Comparison of ENCODE assay signal across 11 cellular contexts in the genomic region with DNA sequence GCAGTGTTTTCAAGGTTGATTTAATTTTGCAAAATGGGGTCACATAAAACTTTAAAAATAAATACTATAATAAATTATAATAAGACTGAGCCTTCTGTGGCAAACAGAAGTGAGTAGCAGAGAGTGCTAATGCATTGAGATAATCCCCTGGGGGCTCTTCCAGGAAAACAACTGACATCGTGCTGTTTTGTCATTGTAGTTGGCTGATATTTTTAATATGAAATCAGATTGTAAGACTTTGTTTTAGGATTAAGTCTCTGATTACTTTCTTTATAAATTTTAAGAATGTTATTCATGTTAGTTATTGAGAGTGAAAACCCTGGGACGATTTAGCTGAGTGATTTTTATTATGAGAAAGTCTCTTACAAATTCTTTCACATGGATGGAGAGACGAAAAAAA.
DNase-seq lines count a peak whose midpoint lies in the region; ATAC-seq and TF ChIP-seq lines count a peak whose summit lies in the region.
"Had no signal": no experiment of that assay in that cellular context is flagged by ENCODE, and none has a peak within 500 bp of the region (broad histone marks: within the 10 kb centered on the region; RNA-seq: fewer than 3 reads in every experiment).

No MANE protein-coding gene starts in this region.

- H3K36me3 ChIP-seq in heart left ventricle, result no peaks in the 10 kb centered on the region
- no peaks in the 10 kb centered on the region for H3K36me3 ChIP-seq in upper lobe of left lung
- H3K36me3 ChIP-seq: Peyer's patch had no signal

- H3K4me1 ChIP-seq in heart left ventricle (peaks cover 38 to 100% (median 91%) of the 10 kb centered on the region in 12 donors), upper lobe of left lung (peaks cover 58 to 87% (median 70%) of the 10 kb centered on the region in 4 donors)

- H3K9me3 ChIP-seq in heart left ventricle (no peaks in the 10 kb centered on the region), upper lobe of left lung (no peaks in the 10 kb centered on the region)
- H3K9me3 ChIP-seq: Peyer's patch had no signal

- ATAC-seq in heart left ventricle (no peak), left ventricle myocardium superior (no peak), upper lobe of left lung (ENCODE audit: low FRiP score in 2 of 2) (no peak), HG02852 (IDR thresholded peaks at IDR 0.05; ENCODE audit: unreplicated experiment) (no peak)

- H3K4me1 Mint-ChIP-seq in neural crest cell, result peaks cover 64% of the 10 kb centered on the region

- TF ChIP-seq POLR2A in heart left ventricle (IDR thresholded peaks at IDR 0.05), result no peak
- no peak for TF ChIP-seq POLR2A in upper lobe of left lung (IDR thresholded peaks at IDR 0.05)

- TF ChIP-seq CTCF in heart left ventricle (IDR thresholded peaks at IDR 0.05) (no peak), dorsolateral prefrontal cortex (IDR thresholded peaks at IDR 0.05 in 54 of 56, conservative IDR thresholded peaks at IDR 0.05 in 2 of 56; ENCODE audit: low read depth in 1 of 56, partially characterized antibody in 56 of 56) (no peak), neural crest cell (conservative IDR thresholded peaks at IDR 0.05) (no peak), upper lobe of left lung (IDR thresholded peaks at IDR 0.05) (no peak)

- no peaks in the 10 kb centered on the region for H3K27me3 Mint-ChIP-seq in neural crest cell (ENCODE audit: low read depth)

- H3K27ac Mint-ChIP-seq in neural crest cell (ENCODE audit: unreplicated experiment), result peak overlapping the region; percentile 93

- intact Hi-C loops in heart left ventricle (cut with DNase I) (loop anchor here in 1 of 10 donors (5.0 kb wide), 1 partner anchor 39 kb away; no protein-coding TSS in a partner anchor), left ventricle myocardium superior (cut with micrococcal nuclease) (no loop called here), dorsolateral prefrontal cortex (cut with DNase I) (no loop called here)

- WGBS in heart left ventricle, 4 donors, result 26 to 41% (median 31%) methylated on average over 3 of the region's 3 CpGs
- WGBS in upper lobe of left lung, 2 donors, result 64 to 67% methylated on average over 3 of the region's 3 CpGs

- no peak overlapping the region for H3K4me3 ChIP-seq in heart left ventricle
- H3K4me3 ChIP-seq in dorsolateral prefrontal cortex, result peak overlapping the region in 2 of 59 donors; percentile 4 to 25
- H3K4me3 ChIP-seq in upper lobe of left lung, result no peak overlapping the region
- H3K4me3 ChIP-seq: Peyer's patch had no signal

- peak overlapping the region; percentile 35 for H3K4me3 Mint-ChIP-seq in neural crest cell

- DNase-seq in heart left ventricle (no peak), left ventricle myocardium superior (no peak), dorsolateral prefrontal cortex (no peak), neural crest cell (ENCODE audit: low read depth, low spot score) (no peak), upper lobe of left lung (no peak), T-helper 9 cell (no peak)
- no peak for DNase-seq in activated naive CD4-positive, alpha-beta T cell (lab: John Stamatoyannopoulos, UW)
- DNase-seq: activated T-cell treated with anti-CD3 and anti-CD28 coated beads, Interleukin-2, amount 50 U/mL, for 48 hours; NCI-H2081 treated with DMSO at 0.1 percent for 48 hours; Peyer's patch had no signal

- no peak for TF ChIP-seq EP300 in upper lobe of left lung (IDR thresholded peaks at IDR 0.05)

- H3K27me3 ChIP-seq in heart left ventricle (no peaks in the 10 kb centered on the region), dorsolateral prefrontal cortex (no peaks in the 10 kb centered on the region), upper lobe of left lung (no peaks in the 10 kb centered on the region)
- H3K27me3 ChIP-seq: Peyer's patch had no signal

- H3K36me3 Mint-ChIP-seq in neural crest cell (ENCODE audit: low read depth), result no peaks in the 10 kb centered on the region

- H3K27ac ChIP-seq in heart left ventricle (peak overlapping the region; percentile 33 to 89 (median 78)), dorsolateral prefrontal cortex (peak overlapping the region; percentile 28 to 92 (median 81)), upper lobe of left lung (peak overlapping the region in 3 of 4 donors; percentile 55 to 76 (median 63))

- no peaks in the 10 kb centered on the region for H3K9me3 Mint-ChIP-seq in neural crest cell
